Comparison of ENCODE assay signal across 19 cellular contexts in the genomic region with DNA sequence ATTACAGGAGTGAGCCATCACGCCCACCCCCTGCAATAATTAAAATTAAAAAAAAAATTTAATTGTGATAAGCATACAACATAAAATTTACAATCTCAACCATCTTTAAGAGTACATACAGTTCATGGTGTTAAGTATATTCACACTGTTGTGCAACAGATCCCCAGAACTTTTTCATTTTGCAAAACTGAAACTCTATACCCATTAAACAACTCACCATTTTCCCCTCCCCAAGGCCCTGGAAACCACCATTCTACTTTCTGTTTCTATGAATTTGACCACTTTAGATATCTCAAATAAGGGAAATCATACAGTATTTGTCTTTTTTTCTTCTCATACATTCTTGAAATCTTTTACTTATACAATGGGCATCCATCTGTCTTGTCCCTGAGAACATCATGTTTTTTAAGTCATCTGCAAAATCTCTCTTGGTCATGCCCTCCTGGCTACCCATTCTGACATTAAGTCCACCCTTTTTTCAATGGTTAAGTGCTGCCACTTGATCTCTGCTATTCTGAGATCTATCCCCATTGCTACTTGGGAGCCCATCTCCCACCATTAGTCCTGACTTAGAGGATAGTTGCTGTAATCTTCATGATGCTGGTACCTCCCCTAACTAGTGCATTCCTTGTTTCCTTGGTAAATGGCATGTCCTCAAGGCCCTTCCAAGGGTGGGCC. TPM values are rescaled to one million over a fixed set of nuclear protein-coding genes. Genes with fewer than 3 reads are reported as not detected.
A peak's percentile ranks its signal among the peaks of the same experiment; 100 is the strongest.
DNase-seq lines count a peak whose midpoint lies in the region; ATAC-seq, FAIRE-seq and TF ChIP-seq lines count a peak whose summit lies in the region.
"Had no signal": no experiment of that assay in that cellular context is flagged by ENCODE, and none has a peak within 500 bp of the region (broad histone marks: within the 10 kb centered on the region; RNA-seq: fewer than 3 reads in every experiment).

No MANE protein-coding gene starts in this region.

- peak; percentile 67 for ATAC-seq in GM19467 (IDR thresholded peaks at IDR 0.05; ENCODE audit: unreplicated experiment)
- ATAC-seq in HG03196 (IDR thresholded peaks at IDR 0.05; ENCODE audit: unreplicated experiment): peak; percentile 58
- ATAC-seq in GM12878: peak; percentile 95

- RAD21 ChIA-PET in GM12878 (lab: Charles Lee; ENCODE audit: unreplicated experiment): no interaction called here

- H3K9me3 ChIP-seq in GM12878 (replicated peaks; ENCODE audit: control insufficient read depth, insufficient read depth, low read length) (no peaks in the 10 kb centered on the region), BE2C (no peaks in the 10 kb centered on the region), mammary epithelial cell (replicated peaks; ENCODE audit: insufficient read depth, low read length) (no peaks in the 10 kb centered on the region)
- H3K9me3 ChIP-seq: tibial nerve had no signal

- no peaks in the 10 kb centered on the region for H4K20me1 ChIP-seq in GM12878 (ENCODE audit: control insufficient read depth, insufficient read depth)
- H4K20me1 ChIP-seq in mammary epithelial cell (ENCODE audit: insufficient read depth, low read length): no peaks in the 10 kb centered on the region

- H3K4me2 ChIP-seq in GM12878 (ENCODE audit: control insufficient read depth, insufficient read depth) (peak overlapping the region; percentile 63), mammary epithelial cell (ENCODE audit: insufficient read depth, low read depth, low read length) (no peak overlapping the region)

- peaks cover 9% of the 10 kb centered on the region for H3K4me1 ChIP-seq in GM12878 (ENCODE audit: control insufficient read depth, insufficient read depth, low read length)
- H3K4me1 ChIP-seq in BE2C: no peaks in the 10 kb centered on the region
- H3K4me1 ChIP-seq in mammary epithelial cell (ENCODE audit: insufficient read depth, low read length): no peaks in the 10 kb centered on the region
- H3K4me1 ChIP-seq: foreskin keratinocyte, tibial nerve had no signal

- BruUV-seq in GM12878 (replicated peaks; lab: Mats Ljungman, UMichigan) (no TSS peak), mammary epithelial cell (replicated peaks; lab: Mats Ljungman, UMichigan) (no TSS peak)

- dilution Hi-C loops in mammary epithelial cell (cut with HindIII; ENCODE audit: low sequenced_read_pairs): no loop called here

- intact Hi-C loops in GM12878 (cut with micrococcal nuclease; ENCODE audit: unreplicated experiment): no loop called here
- intact Hi-C loops in mammary epithelial cell (cut with micrococcal nuclease): no loop called here

- TF ChIP-seq EP300 in GM12878 (IDR thresholded peaks at IDR 0.05; ENCODE audit: borderline replicate concordance in 1 of 2, control insufficient read depth in 1 of 2, low read depth in 2 of 2, low read length in 2 of 2): no peak

- SMC1A ChIA-PET in GM12878 (lab: Charles Lee; ENCODE audit: uncharacterized antibody, unreplicated experiment): no interaction called here

- in situ Hi-C loops in GM12878 (cut with MboI) (no loop called here), mammary epithelial cell (cut with MboI; ENCODE audit: low sequenced_read_pairs in 2 of 2) (no loop called here)

- no peak overlapping the region for H2AFZ ChIP-seq in GM12878 (ENCODE audit: control insufficient read depth, low read depth, low read length)
- no peak overlapping the region for H2AFZ ChIP-seq in mammary epithelial cell (ENCODE audit: low read depth, low read length)

- peak; percentile 82 for FAIRE-seq in GM18507 (lab: Jason Lieb, UNC)
- peak; percentile 38 for FAIRE-seq in GM12878 (lab: Jason Lieb, UNC)

- H3K27ac ChIP-seq in GM12878 (ENCODE audit: control insufficient read depth, insufficient read depth) (no peak overlapping the region), mammary epithelial cell (ENCODE audit: insufficient read depth, low read depth, low read length) (no peak overlapping the region)
- H3K27ac ChIP-seq: foreskin keratinocyte, tibial nerve had no signal

- H3K79me2 ChIP-seq in GM12878 (ENCODE audit: control insufficient read depth, insufficient read depth, low read length) (no peaks in the 10 kb centered on the region), mammary epithelial cell (ENCODE audit: insufficient read depth, low read length) (no peaks in the 10 kb centered on the region)

- CTCF ChIA-PET in GM12878 (lab: Yijun Ruan, JAX): no interaction called here
- CTCF ChIA-PET in mammary epithelial cell (lab: Charles Lee; ENCODE audit: low non-redundant PET): no interaction called here

- DNase-seq in GM18507 (ENCODE audit: extremely low spot score, insufficient read length, low read depth) (no peak), GM12878 (ENCODE audit: low read depth, low spot score) (peak; percentile 16), BE2C (no peak), NCI-H774 (lab: John Stamatoyannopoulos, UW) (no peak), mammary epithelial cell (no peak), GM03348 (ENCODE audit: low spot score) (no peak)
- DNase-seq: activated CD4-positive, alpha-beta T cell treated with anti-CD3 and anti-CD28 coated beads, Interleukin-2, amount 50 U/mL, for 4 hours; activated effector memory CD4-positive, alpha-beta T cell treated with anti-CD3 and anti-CD28 coated beads, Interleukin-2, amount 50 U/mL, for 16 hours; AML-193; effector CD8-positive, alpha-beta T cell; KG1; NCI-H187 treated with DMSO at 0.1 percent for 48 hours; retina; SHP77 had no signal

- WGBS in GM12878 (ENCODE audit: insufficient coverage, insufficient replicate concordance, low lambda C conversion rate, missing lambda C conversion rate): 39% methylated on average over 1 of the region's 1 CpG
- WGBS in mammary epithelial cell (ENCODE audit: low coverage, missing lambda C conversion rate): 100% methylated on average over 1 of the region's 1 CpG

- TF ChIP-seq POLR2A in GM12878 (IDR thresholded peaks at IDR 0.05; ENCODE audit: low read depth, low read length): no peak

- POLR2A ChIA-PET in GM12878 (lab: Charles Lee): no interaction called here

- no peak overlapping the region for H3K4me3 ChIP-seq in GM12878
- no peak overlapping the region for H3K4me3 ChIP-seq in BE2C (ENCODE audit: low read depth, low read length)
- H3K4me3 ChIP-seq in mammary epithelial cell (replicated peaks in 1 of 3; ENCODE audit: insufficient read depth in 1 of 3, low read depth in 2 of 3, low read length in 3 of 3): no peak overlapping the region
- H3K4me3 ChIP-seq: lung, tibial nerve had no signal

- TF ChIP-seq RAD21 in GM12878 (IDR thresholded peaks at IDR 0.05; ENCODE audit: insufficient read depth, low read depth, low read length): no peak

- no peaks in the 10 kb centered on the region for H3K27me3 ChIP-seq in GM12878 (replicated peaks in 1 of 2; ENCODE audit: control insufficient read depth in 2 of 2, insufficient read depth in 2 of 2, low read length in 1 of 2)
- no peaks in the 10 kb centered on the region for H3K27me3 ChIP-seq in BE2C
- no peaks in the 10 kb centered on the region for H3K27me3 ChIP-seq in mammary epithelial cell (ENCODE audit: insufficient read depth, low read length)
- H3K27me3 ChIP-seq: foreskin keratinocyte, tibial nerve had no signal

- H3K9ac ChIP-seq in GM12878 (ENCODE audit: control insufficient read depth, insufficient read depth, low read length): no peak overlapping the region
- H3K9ac ChIP-seq in mammary epithelial cell (ENCODE audit: insufficient read depth, low read length): no peak overlapping the region

- TF ChIP-seq CTCF in GM12878 (IDR thresholded peaks at IDR 0.05 in 2 of 3, conservative IDR thresholded peaks at IDR 0.05 in 1 of 3; ENCODE audit: control insufficient read depth in 2 of 3, extremely low read depth in 1 of 3, insufficient read depth in 1 of 3, low read depth in 3 of 3, low read length in 3 of 3) (no peak), BE2C (IDR thresholded peaks at IDR 0.05; ENCODE audit: low read depth, low read length) (no peak), mammary epithelial cell (conservative IDR thresholded peaks at IDR 0.05 in 1 of 2, IDR thresholded peaks at IDR 0.05 in 1 of 2; ENCODE audit: extremely low read depth in 1 of 2, insufficient read depth in 1 of 2, low read depth in 1 of 2, low read length in 2 of 2) (no peak)

- no peaks in the 10 kb centered on the region for H3K36me3 ChIP-seq in GM12878 (ENCODE audit: control insufficient read depth in 2 of 2, insufficient read depth in 2 of 2, low read length in 1 of 2)
- no peaks in the 10 kb centered on the region for H3K36me3 ChIP-seq in BE2C
- no peaks in the 10 kb centered on the region for H3K36me3 ChIP-seq in mammary epithelial cell (ENCODE audit: insufficient read depth, low read length)
- H3K36me3 ChIP-seq: tibial nerve had no signal

RNA-seq across cellular contexts. Expression of a gene that starts 39.4 kb away (rescaled TPM):
- 25.1 and 30.9 TPM in 2 replicates for total RNA-seq in GM12878 (2013; cell fraction: nucleolus; rRNA removed)
- total RNA-seq in GM12878 (2014; rRNA removed) (5.1 and 5.3 TPM in 2 replicates), GM12878 (2014; rRNA removed; fragmentation: Illumina TruSeq; extraction: Trizol) (6.8 and 6.9 TPM in 2 replicates), GM12878 (2021) (4.5 and 5.1 TPM in 2 replicates), mammary epithelial cell (10 to 100 TPM; 35.4 to 42.0 TPM)
- polyA plus RNA-seq in GM12878 (2011; ENCODE audit: low read depth): 1.2 TPM
- polyA plus RNA-seq in GM12878 (2011; rRNA removed) (0.41 and 0.42 TPM in 2 replicates), GM12878 (2014; fragmentation: Illumina TruSeq; extraction: Trizol) (4.7 and 6.5 TPM in 2 replicates), GM12878 (2014; fragmentation: Nextera tagmentation; extraction: Ambion mirVana) (under 1 TPM; 0.26 to 0.47 TPM), GM12878 (2014; rRNA removed) (2.5 and 2.6 TPM in 2 replicates), GM12878 (2016; fragmentation: Nextera tagmentation; extraction: Ambion mirVana) (1 to 10 TPM; 1.2 to 1.9 TPM), mammary epithelial cell (10.2 TPM)
- polyA plus RNA-seq in GM12878 (2011; cell fraction: cytosol; rRNA removed): 0.18 and 0.19 TPM in 2 replicates
- polyA plus RNA-seq in GM12878 (2011; cell fraction: nucleus; rRNA removed): 0.18 and 0.32 TPM in 2 replicates
- 1.7 and 2.1 TPM in 2 replicates for polyA plus RNA-seq in GM12878 (2012)
- 0.62 and 1.8 TPM in 2 replicates for polyA minus RNA-seq in GM12878 (2011; rRNA and poly(A)+ RNA removed)
- 0.40 and 0.62 TPM in 2 replicates for polyA minus RNA-seq in GM12878 (2011; cell fraction: cytosol; rRNA and poly(A)+ RNA removed)
- 0.60 and 1.1 TPM in 2 replicates for polyA minus RNA-seq in GM12878 (2011; cell fraction: nucleus; rRNA and poly(A)+ RNA removed)
- 10.3 TPM for polyA plus RNA-seq in BE2C (2012; ENCODE audit: insufficient read depth, insufficient read length, low read depth)
- polyA minus RNA-seq in mammary epithelial cell: 39.3 TPM

RNA-seq across cellular contexts. Expression of a gene that starts 46.4 kb away (rescaled TPM):
- total RNA-seq in GM12878 (2013; cell fraction: nucleolus; rRNA removed): 103 TPM in 2 replicates
- 25.0 and 37.9 TPM in 2 replicates for total RNA-seq in GM12878 (2014; rRNA removed)
- total RNA-seq in GM12878 (2014; rRNA removed; fragmentation: Illumina TruSeq; extraction: Trizol): 55.3 and 58.2 TPM in 2 replicates
- total RNA-seq in GM12878 (2021): 36.3 and 36.6 TPM in 2 replicates
- 36.8 TPM for polyA plus RNA-seq in GM12878 (2011; ENCODE audit: low read depth)
- polyA plus RNA-seq in GM12878 (2011; rRNA removed): 73.6 and 119 TPM in 2 replicates
- polyA plus RNA-seq in GM12878 (2011; cell fraction: cytosol; rRNA removed): 21.0 and 28.0 TPM in 2 replicates
- polyA plus RNA-seq in GM12878 (2011; cell fraction: nucleus; rRNA removed): 20.1 and 22.8 TPM in 2 replicates
- polyA plus RNA-seq in GM12878 (2012): 35.9 and 38.4 TPM in 2 replicates
- 76.3 and 91.5 TPM in 2 replicates for polyA plus RNA-seq in GM12878 (2014; fragmentation: Illumina TruSeq; extraction: Trizol)
- 10 to 100 TPM; 61.1 to 72.7 TPM for polyA plus RNA-seq in GM12878 (2014; fragmentation: Nextera tagmentation; extraction: Ambion mirVana)
- polyA plus RNA-seq in GM12878 (2014; rRNA removed): 39.9 and 48.8 TPM in 2 replicates
- polyA plus RNA-seq in GM12878 (2016; fragmentation: Nextera tagmentation; extraction: Ambion mirVana): 10 to 100 TPM; 72.4 to 76.9 TPM
- 29.7 and 35.6 TPM in 2 replicates for polyA minus RNA-seq in GM12878 (2011; rRNA and poly(A)+ RNA removed)
- polyA minus RNA-seq in GM12878 (2011; cell fraction: cytosol; rRNA and poly(A)+ RNA removed): 16.8 and 21.6 TPM in 2 replicates
- 13.4 and 22.8 TPM in 2 replicates for polyA minus RNA-seq in GM12878 (2011; cell fraction: nucleus; rRNA and poly(A)+ RNA removed)
- polyA plus RNA-seq in BE2C (2012; ENCODE audit: insufficient read depth, insufficient read length, low read depth): 36.2 TPM
- 10 to 100 TPM; 53.7 to 63.2 TPM for total RNA-seq in mammary epithelial cell
- polyA plus RNA-seq in mammary epithelial cell: 27.7 TPM
- 26.4 TPM for polyA minus RNA-seq in mammary epithelial cell

RNA-seq across cellular contexts. Expression of a gene that starts 47.5 kb away (rescaled TPM):
- total RNA-seq in GM12878 (2013; cell fraction: nucleolus; rRNA removed): 35.1 and 38.2 TPM in 2 replicates
- 18.2 and 20.3 TPM in 2 replicates for total RNA-seq in GM12878 (2014; rRNA removed)
- total RNA-seq in GM12878 (2014; rRNA removed; fragmentation: Illumina TruSeq; extraction: Trizol): 12.5 and 14.6 TPM in 2 replicates
- 27.4 and 29.8 TPM in 2 replicates for total RNA-seq in GM12878 (2021)
- 9.1 TPM for polyA plus RNA-seq in GM12878 (2011; ENCODE audit: low read depth)
- 29.9 and 35.5 TPM in 2 replicates for polyA plus RNA-seq in GM12878 (2011; rRNA removed)
- 21.4 and 21.9 TPM in 2 replicates for polyA plus RNA-seq in GM12878 (2011; cell fraction: cytosol; rRNA removed)
- 15.3 and 19.4 TPM in 2 replicates for polyA plus RNA-seq in GM12878 (2011; cell fraction: nucleus; rRNA removed)
- 20.9 and 23.0 TPM in 2 replicates for polyA plus RNA-seq in GM12878 (2012)
- 13.2 and 14.2 TPM in 2 replicates for polyA plus RNA-seq in GM12878 (2014; fragmentation: Illumina TruSeq; extraction: Trizol)
- 10 to 100 TPM in 1 of 2 experiments, 1 to 10 TPM in 1; 6.7 to 16.6 TPM for polyA plus RNA-seq in GM12878 (2014; fragmentation: Nextera tagmentation; extraction: Ambion mirVana)
- 15.6 and 17.2 TPM in 2 replicates for polyA plus RNA-seq in GM12878 (2014; rRNA removed)
- 10 to 100 TPM; 40.3 to 41.7 TPM for polyA plus RNA-seq in GM12878 (2016; fragmentation: Nextera tagmentation; extraction: Ambion mirVana)
- 10.2 and 17.3 TPM in 2 replicates for polyA minus RNA-seq in GM12878 (2011; rRNA and poly(A)+ RNA removed)
- 20.3 and 30.9 TPM in 2 replicates for polyA minus RNA-seq in GM12878 (2011; cell fraction: cytosol; rRNA and poly(A)+ RNA removed)
- polyA minus RNA-seq in GM12878 (2011; cell fraction: nucleus; rRNA and poly(A)+ RNA removed): 9.9 and 12.4 TPM in 2 replicates
- polyA plus RNA-seq in BE2C (2012; ENCODE audit: insufficient read depth, insufficient read length, low read depth): 91.7 TPM
- 10 to 100 TPM; 40.7 to 56.5 TPM for total RNA-seq in mammary epithelial cell
- polyA plus RNA-seq in mammary epithelial cell: 29.8 TPM
- 7.4 TPM for polyA minus RNA-seq in mammary epithelial cell
